ENCODE assay signal across 1 cellular context in the genomic region with DNA sequence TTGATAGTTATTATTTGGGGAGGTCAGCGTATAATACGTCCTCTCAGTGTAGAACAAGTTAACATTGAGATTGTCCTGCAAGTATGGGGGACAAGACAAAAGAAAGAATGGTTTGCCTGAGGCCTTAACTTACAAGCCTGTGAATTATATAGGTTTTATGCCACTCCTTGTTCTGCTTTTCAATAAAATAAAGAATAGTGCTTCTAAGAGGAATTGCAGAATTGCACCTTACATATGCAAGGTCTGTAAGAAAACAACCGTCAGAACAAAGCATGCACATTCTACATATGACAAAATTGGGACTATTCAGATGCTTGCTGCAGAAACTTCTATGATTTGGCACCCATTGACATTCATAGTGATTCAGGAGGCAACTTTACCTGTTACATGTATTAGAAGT.
TF ChIP-seq lines count a peak whose summit lies in the region.

No MANE protein-coding gene starts in this region.

TF ChIP-seq in HepG2, 621 proteins besides CTCF, POLR2A, EP300 and RAD21 (continued from another document):
- TF ChIP-seq, protein P1, sequence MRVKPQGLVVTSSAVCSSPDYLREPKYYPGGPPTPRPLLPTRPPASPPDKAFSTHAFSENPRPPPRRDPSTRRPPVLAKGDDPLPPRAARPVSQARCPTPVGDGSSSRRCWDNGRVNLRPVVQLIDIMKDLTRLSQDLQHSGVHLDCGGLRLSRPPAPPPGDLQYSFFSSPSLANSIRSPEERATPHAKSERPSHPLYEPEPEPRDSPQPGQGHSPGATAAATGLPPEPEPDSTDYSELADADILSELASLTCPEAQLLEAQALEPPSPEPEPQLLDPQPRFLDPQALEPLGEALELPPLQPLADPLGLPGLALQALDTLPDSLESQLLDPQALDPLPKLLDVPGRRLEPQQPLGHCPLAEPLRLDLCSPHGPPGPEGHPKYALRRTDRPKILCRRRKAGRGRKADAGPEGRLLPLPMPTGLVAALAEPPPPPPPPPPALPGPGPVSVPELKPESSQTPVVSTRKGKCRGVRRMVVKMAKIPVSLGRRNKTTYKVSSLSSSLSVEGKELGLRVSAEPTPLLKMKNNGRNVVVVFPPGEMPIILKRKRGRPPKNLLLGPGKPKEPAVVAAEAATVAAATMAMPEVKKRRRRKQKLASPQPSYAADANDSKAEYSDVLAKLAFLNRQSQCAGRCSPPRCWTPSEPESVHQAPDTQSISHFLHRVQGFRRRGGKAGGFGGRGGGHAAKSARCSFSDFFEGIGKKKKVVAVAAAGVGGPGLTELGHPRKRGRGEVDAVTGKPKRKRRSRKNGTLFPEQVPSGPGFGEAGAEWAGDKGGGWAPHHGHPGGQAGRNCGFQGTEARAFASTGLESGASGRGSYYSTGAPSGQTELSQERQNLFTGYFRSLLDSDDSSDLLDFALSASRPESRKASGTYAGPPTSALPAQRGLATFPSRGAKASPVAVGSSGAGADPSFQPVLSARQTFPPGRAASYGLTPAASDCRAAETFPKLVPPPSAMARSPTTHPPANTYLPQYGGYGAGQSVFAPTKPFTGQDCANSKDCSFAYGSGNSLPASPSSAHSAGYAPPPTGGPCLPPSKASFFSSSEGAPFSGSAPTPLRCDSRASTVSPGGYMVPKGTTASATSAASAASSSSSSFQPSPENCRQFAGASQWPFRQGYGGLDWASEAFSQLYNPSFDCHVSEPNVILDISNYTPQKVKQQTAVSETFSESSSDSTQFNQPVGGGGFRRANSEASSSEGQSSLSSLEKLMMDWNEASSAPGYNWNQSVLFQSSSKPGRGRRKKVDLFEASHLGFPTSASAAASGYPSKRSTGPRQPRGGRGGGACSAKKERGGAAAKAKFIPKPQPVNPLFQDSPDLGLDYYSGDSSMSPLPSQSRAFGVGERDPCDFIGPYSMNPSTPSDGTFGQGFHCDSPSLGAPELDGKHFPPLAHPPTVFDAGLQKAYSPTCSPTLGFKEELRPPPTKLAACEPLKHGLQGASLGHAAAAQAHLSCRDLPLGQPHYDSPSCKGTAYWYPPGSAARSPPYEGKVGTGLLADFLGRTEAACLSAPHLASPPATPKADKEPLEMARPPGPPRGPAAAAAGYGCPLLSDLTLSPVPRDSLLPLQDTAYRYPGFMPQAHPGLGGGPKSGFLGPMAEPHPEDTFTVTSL (CRISPR knock-in tag; IDR thresholded peaks at IDR 0.05; ENCODE audit: borderline replicate concordance) = no peak
- TF ChIP-seq, protein P2, sequence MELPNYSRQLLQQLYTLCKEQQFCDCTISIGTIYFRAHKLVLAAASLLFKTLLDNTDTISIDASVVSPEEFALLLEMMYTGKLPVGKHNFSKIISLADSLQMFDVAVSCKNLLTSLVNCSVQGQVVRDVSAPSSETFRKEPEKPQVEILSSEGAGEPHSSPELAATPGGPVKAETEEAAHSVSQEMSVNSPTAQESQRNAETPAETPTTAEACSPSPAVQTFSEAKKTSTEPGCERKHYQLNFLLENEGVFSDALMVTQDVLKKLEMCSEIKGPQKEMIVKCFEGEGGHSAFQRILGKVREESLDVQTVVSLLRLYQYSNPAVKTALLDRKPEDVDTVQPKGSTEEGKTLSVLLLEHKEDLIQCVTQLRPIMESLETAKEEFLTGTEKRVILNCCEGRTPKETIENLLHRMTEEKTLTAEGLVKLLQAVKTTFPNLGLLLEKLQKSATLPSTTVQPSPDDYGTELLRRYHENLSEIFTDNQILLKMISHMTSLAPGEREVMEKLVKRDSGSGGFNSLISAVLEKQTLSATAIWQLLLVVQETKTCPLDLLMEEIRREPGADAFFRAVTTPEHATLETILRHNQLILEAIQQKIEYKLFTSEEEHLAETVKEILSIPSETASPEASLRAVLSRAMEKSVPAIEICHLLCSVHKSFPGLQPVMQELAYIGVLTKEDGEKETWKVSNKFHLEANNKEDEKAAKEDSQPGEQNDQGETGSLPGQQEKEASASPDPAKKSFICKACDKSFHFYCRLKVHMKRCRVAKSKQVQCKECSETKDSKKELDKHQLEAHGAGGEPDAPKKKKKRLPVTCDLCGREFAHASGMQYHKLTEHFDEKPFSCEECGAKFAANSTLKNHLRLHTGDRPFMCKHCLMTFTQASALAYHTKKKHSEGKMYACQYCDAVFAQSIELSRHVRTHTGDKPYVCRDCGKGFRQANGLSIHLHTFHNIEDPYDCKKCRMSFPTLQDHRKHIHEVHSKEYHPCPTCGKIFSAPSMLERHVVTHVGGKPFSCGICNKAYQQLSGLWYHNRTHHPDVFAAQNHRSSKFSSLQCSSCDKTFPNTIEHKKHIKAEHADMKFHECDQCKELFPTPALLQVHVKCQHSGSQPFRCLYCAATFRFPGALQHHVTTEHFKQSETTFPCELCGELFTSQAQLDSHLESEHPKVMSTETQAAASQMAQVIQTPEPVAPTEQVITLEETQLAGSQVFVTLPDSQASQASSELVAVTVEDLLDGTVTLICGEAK (IDR thresholded peaks at IDR 0.05) = no peak
- TF ChIP-seq, protein P2 (CRISPR knock-in tag; IDR thresholded peaks at IDR 0.05) = no peak
- TF ChIP-seq ZNF878 (CRISPR knock-in tag; IDR thresholded peaks at IDR 0.05) (no peak), PHF5A (CRISPR knock-in tag; IDR thresholded peaks at IDR 0.05; ENCODE audit: low read depth, unreplicated experiment) (no peak), POLR2AphosphoS2 (IDR thresholded peaks at IDR 0.05; ENCODE audit: low read depth, low read length) (no peak)
- TF ChIP-seq, protein P3, sequence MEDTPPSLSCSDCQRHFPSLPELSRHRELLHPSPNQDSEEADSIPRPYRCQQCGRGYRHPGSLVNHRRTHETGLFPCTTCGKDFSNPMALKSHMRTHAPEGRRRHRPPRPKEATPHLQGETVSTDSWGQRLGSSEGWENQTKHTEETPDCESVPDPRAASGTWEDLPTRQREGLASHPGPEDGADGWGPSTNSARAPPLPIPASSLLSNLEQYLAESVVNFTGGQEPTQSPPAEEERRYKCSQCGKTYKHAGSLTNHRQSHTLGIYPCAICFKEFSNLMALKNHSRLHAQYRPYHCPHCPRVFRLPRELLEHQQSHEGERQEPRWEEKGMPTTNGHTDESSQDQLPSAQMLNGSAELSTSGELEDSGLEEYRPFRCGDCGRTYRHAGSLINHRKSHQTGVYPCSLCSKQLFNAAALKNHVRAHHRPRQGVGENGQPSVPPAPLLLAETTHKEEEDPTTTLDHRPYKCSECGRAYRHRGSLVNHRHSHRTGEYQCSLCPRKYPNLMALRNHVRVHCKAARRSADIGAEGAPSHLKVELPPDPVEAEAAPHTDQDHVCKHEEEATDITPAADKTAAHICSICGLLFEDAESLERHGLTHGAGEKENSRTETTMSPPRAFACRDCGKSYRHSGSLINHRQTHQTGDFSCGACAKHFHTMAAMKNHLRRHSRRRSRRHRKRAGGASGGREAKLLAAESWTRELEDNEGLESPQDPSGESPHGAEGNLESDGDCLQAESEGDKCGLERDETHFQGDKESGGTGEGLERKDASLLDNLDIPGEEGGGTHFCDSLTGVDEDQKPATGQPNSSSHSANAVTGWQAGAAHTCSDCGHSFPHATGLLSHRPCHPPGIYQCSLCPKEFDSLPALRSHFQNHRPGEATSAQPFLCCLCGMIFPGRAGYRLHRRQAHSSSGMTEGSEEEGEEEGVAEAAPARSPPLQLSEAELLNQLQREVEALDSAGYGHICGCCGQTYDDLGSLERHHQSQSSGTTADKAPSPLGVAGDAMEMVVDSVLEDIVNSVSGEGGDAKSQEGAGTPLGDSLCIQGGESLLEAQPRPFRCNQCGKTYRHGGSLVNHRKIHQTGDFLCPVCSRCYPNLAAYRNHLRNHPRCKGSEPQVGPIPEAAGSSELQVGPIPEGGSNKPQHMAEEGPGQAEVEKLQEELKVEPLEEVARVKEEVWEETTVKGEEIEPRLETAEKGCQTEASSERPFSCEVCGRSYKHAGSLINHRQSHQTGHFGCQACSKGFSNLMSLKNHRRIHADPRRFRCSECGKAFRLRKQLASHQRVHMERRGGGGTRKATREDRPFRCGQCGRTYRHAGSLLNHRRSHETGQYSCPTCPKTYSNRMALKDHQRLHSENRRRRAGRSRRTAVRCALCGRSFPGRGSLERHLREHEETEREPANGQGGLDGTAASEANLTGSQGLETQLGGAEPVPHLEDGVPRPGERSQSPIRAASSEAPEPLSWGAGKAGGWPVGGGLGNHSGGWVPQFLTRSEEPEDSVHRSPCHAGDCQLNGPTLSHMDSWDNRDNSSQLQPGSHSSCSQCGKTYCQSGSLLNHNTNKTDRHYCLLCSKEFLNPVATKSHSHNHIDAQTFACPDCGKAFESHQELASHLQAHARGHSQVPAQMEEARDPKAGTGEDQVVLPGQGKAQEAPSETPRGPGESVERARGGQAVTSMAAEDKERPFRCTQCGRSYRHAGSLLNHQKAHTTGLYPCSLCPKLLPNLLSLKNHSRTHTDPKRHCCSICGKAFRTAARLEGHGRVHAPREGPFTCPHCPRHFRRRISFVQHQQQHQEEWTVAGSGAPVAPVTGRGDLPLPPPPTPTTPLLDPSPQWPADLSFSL (CRISPR knock-in tag; IDR thresholded peaks at IDR 0.05) = no peak
